8 cellular contexts compared by ENCODE assay signal in genomic region chr18:75211002-75211621, GRCh38. TPM values are rescaled to one million over a fixed set of nuclear protein-coding genes. Genes with fewer than 3 reads are reported as not detected.
DNase-seq lines count a peak whose midpoint lies in the region; ATAC-seq and TF ChIP-seq lines count a peak whose summit lies in the region.

No MANE protein-coding gene starts in this region.

- H3K27ac Mint-ChIP-seq in mesothelial cell of epicardium = peak overlapping the region; percentile 98

- H3K27me3 Mint-ChIP-seq in mesothelial cell of epicardium (ENCODE audit: low read depth) = no peaks in the 10 kb centered on the region

- POLR2A ChIA-PET in AG04449 (lab: Yijun Ruan, JAX) = no interaction called here

- H3K27ac ChIP-seq in aorta (ENCODE audit: low read depth in 1 of 2, low read length in 2 of 2) = peak overlapping the region in 1 of 2 donors; percentile 37

- H3K9me3 ChIP-seq in aorta (ENCODE audit: control insufficient read depth, low read length) = no peaks in the 10 kb centered on the region

- TF ChIP-seq POLR2A in Raji (IDR thresholded peaks at IDR 0.05; ENCODE audit: insufficient read depth, low read depth, low read length) = peak; percentile 14; the same call in 1 of the 2 replicates

- H3K4me1 Mint-ChIP-seq in mesothelial cell of epicardium = peaks cover 66% of the 10 kb centered on the region

- no peaks in the 10 kb centered on the region for H3K9me3 Mint-ChIP-seq in mesothelial cell of epicardium

- TF ChIP-seq CTCF in AG04449 (IDR thresholded peaks at IDR 0.05; ENCODE audit: insufficient read depth, low read length, missing control alignments) (no peak), mesothelial cell of epicardium (IDR thresholded peaks at IDR 0.05; ENCODE audit: unreplicated experiment) (no peak)

- intact Hi-C loops in aorta (cut with DNase I) = loop anchor here in 1 of 2 donors (5.0 to 10.0 kb wide), 2 partner anchors 36 to 206 kb away; no protein-coding TSS in a partner anchor

- no peaks in the 10 kb centered on the region for H3K36me3 Mint-ChIP-seq in mesothelial cell of epicardium

- CTCF ChIA-PET in AG04449 (lab: Yijun Ruan, JAX) = interaction anchor here (1.1 kb wide), 1 partner anchor 268 kb away, joined by 4 read pairs; no protein-coding TSS in a partner anchor

- H3K27me3 ChIP-seq in aorta (ENCODE audit: control insufficient read depth in 1 of 2, insufficient read depth in 2 of 2, low read length in 1 of 2) = no peaks in the 10 kb centered on the region

- ATAC-seq in aorta (ENCODE audit: low FRiP score) = no peak
- no peak for ATAC-seq in GM18870 (IDR thresholded peaks at IDR 0.05; ENCODE audit: unreplicated experiment)

- H3K36me3 ChIP-seq in aorta (ENCODE audit: control insufficient read depth in 1 of 2, insufficient read depth in 2 of 2, low read length in 1 of 2) = no peaks in the 10 kb centered on the region

- H3K4me3 Mint-ChIP-seq in mesothelial cell of epicardium = peak overlapping the region; percentile 97

- 0% methylated on average over 57 to 64 of the region's 64 CpGs for WGBS in aorta, 2 donors

- DNase-seq in AG04449 (ENCODE audit: low read depth, low spot score) (no peak), GM19238 (ENCODE audit: insufficient read length, low spot score) (peak; percentile 49), mesothelial cell of epicardium (ENCODE audit: low spot score in 2 of 2, unreplicated experiment in 2 of 2) (no peak), aorta (no peak)
- DNase-seq in central memory CD4-positive, alpha-beta T cell = peak; percentile 36
- DNase-seq in activated CD4-positive, CD25-positive, alpha-beta regulatory T cell (lab: John Stamatoyannopoulos, UW) = no peak

- H3K4me3 ChIP-seq in AG04449 (ENCODE audit: low read depth, low read length) = peak overlapping the region; percentile 83
- peak overlapping the region; percentile 94 to 98 for H3K4me3 ChIP-seq in aorta (ENCODE audit: low read length in 2 of 2)

- H3K4me1 ChIP-seq in aorta (ENCODE audit: control insufficient read depth in 1 of 2, insufficient read depth in 2 of 2, low read length in 2 of 2) = peaks cover 0 to 4% of the 10 kb centered on the region in 2 donors

RNA-seq across cellular contexts. Expression of gene TSHZ1, which starts 0.5 kb away (rescaled TPM):
- total RNA-seq in mesothelial cell of epicardium (48.6 to 50.6 TPM (median 50.0 TPM) in 3 replicates), aorta (10 to 100 TPM; 15.9 to 26.0 TPM)
- 1 to 10 TPM; 3.3 to 7.7 TPM for polyA plus RNA-seq in aorta

RNA-seq across cellular contexts. Expression of gene PTGR3, which starts 2.2 kb away (rescaled TPM):
- total RNA-seq in mesothelial cell of epicardium (47.0 to 52.6 TPM (median 52.1 TPM) in 3 replicates), aorta (10 to 100 TPM; 16.9 to 28.6 TPM)
- 1 to 10 TPM; 8.8 to 9.4 TPM for polyA plus RNA-seq in aorta

Comparison
In these comparisons a context has a peak if more than half of its experiments do, and no peak if none do; other contexts are left out.
1. DNase-seq: peak in GM19238 (single experiment) and central memory CD4-positive, alpha-beta T cell (single experiment); none in AG04449 (single experiment), mesothelial cell of epicardium (0 of 2), aorta (0 of 2) and activated CD4-positive, CD25-positive, alpha-beta regulatory T cell (0 of 4).